Comparison of ENCODE assay signal across 8 cellular contexts in the genomic region with DNA sequence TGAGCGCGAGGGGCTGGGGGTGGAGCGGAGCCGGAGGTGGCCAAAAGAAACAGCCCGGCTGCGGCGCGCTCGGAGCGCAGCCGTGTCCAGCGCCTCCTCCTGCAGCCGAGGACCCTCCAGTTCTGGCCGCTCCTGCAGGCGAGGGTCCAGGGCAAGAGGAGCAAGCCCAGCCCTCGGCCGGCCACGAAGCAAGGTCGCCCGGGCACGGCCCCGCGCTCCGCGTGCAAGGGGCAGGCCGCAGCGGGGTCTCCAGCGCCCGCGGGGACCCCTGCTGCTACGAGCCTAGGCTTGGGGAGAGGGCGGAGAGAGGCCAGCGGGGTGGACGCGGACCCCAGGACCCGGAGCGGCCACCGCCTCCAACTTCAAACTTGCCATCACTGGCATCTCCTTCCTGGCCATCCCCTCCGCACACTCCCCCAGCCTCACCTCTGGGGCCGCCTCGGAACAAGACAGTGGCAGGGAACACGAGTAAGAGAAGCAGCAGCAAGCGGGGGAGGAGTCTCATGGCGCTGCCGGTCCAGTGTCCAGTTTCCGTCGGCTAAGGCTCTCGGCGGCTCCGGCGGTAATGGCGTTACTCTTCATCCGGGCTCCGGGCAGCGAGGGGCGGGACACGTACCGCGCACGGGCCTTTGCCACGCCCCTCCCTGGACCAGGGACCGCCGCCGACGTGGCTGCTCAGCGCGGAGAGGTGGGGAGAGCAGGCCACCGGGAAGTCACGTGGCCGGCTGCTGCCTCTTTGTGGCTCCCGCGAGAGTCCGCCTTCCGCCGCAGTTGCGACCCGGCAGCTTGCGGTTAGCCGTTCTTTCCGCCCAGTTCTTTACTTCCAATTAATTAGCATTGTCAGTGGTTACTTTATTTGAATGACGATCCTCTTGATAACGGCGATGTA. TPM values are rescaled to one million over a fixed set of nuclear protein-coding genes. Genes with fewer than 3 reads are reported as not detected.
A peak's percentile ranks its signal among the peaks of the same experiment; 100 is the strongest.
DNase-seq lines count a peak whose midpoint lies in the region; ATAC-seq, FAIRE-seq and TF ChIP-seq lines count a peak whose summit lies in the region.

A gene (minus strand): TSS at position 584 of the 889 bp plus-strand sequence. CDS start 79 bp downstream, at position 505.

- peak within 1 kb of the TSS; percentile 68 to 72 for H3K9ac ChIP-seq in kidney (ENCODE audit: low read length in 2 of 2)

- H3K4me3 ChIP-seq in kidney (ENCODE audit: low read length in 2 of 2): peak within 1 kb of the TSS; percentile 78 to 84

- peak; percentile 99 for ATAC-seq in HG03439 (IDR thresholded peaks at IDR 0.05; ENCODE audit: unreplicated experiment)

- peaks cover 13% of the 10 kb centered on the region for H3K36me3 Mint-ChIP-seq in chondrocyte (ENCODE audit: low read depth)

- peak within 1 kb of the TSS; percentile 97 for H3K27ac Mint-ChIP-seq in chondrocyte (ENCODE audit: unreplicated experiment)

- TF ChIP-seq POLR2A in GM19193 (IDR thresholded peaks at IDR 0.05; ENCODE audit: extremely low read depth, insufficient read depth, insufficient read length): peak; percentile 84

- H3K4me1 Mint-ChIP-seq in chondrocyte (ENCODE audit: low read depth): peaks cover 47% of the 10 kb centered on the region

- DNase-seq in AML-193 (lab: John Stamatoyannopoulos, UW): peak; percentile 99
- DNase-seq in NCI-H510A treated with DMSO at 0.1 percent for 48 hours (lab: John Stamatoyannopoulos, UW): peak; percentile 90
- peak; percentile 90 to 91 for DNase-seq in activated CD4-positive, alpha-beta T cell treated with anti-CD3 and anti-CD28 coated beads for 24 hours (ENCODE audit: low read depth in 2 of 2)
- peak; percentile 99 for DNase-seq in chondrocyte (ENCODE audit: low spot score)
- peak; percentile 99 for DNase-seq in kidney
- DNase-seq in stimulated activated CD4-positive, alpha-beta T cell treated with anti-CD3 and anti-CD28 coated beads, Interleukin-15, amount 100 ng/mL, for 24 hours: peak; percentile 98

- TF ChIP-seq CTCF in chondrocyte (IDR thresholded peaks at IDR 0.05): no peak
- no peak for TF ChIP-seq CTCF in kidney (IDR thresholded peaks at IDR 0.05; ENCODE audit: borderline replicate concordance, extremely low read depth, insufficient read depth)

- H3K27ac ChIP-seq in kidney (ENCODE audit: low read depth in 2 of 2, low read length in 2 of 2): peak within 1 kb of the TSS; percentile 92 to 94

- H3K4me1 ChIP-seq in kidney (ENCODE audit: control insufficient read depth in 1 of 2, insufficient read depth in 1 of 2, low read depth in 1 of 2, low read length in 2 of 2): no peaks in the 10 kb centered on the region

- no peaks in the 10 kb centered on the region for H3K27me3 Mint-ChIP-seq in chondrocyte (ENCODE audit: low read depth)

- H3K36me3 ChIP-seq in kidney (ENCODE audit: control insufficient read depth in 1 of 2, insufficient read depth in 2 of 2, low read length in 2 of 2): peaks cover 3 to 18% of the 10 kb centered on the region in 2 donors

- H3K9me3 Mint-ChIP-seq in chondrocyte (ENCODE audit: low read depth): no peaks in the 10 kb centered on the region

- intact Hi-C loops in kidney (cut with DNase I): no loop called here

- peak within 1 kb of the TSS; percentile 93 for H3K4me3 Mint-ChIP-seq in chondrocyte (ENCODE audit: unreplicated experiment)

- H3K9me3 ChIP-seq in kidney (ENCODE audit: control insufficient read depth in 1 of 2, low read length in 2 of 2): no peaks in the 10 kb centered on the region

- FAIRE-seq in kidney (lab: Jason Lieb, UNC): no peak

RNA-seq across cellular contexts. Expression of the gene that starts here (rescaled TPM):
- total RNA-seq in chondrocyte: 236 to 416 TPM (median 247 TPM) in 3 replicates
- 163 TPM for total RNA-seq in kidney
- polyA plus RNA-seq in kidney (ENCODE audit: insufficient read depth, low read depth, low replicate concordance): 40.4 TPM

Comparison
In these comparisons a context has a peak if more than half of its experiments do, and no peak if none do; other contexts are left out.
1. Peak in every context shown above with its lines: DNase-seq, ATAC-seq, H3K4me3 ChIP-seq and H3K27ac ChIP-seq.